ENCODE assay signal across 16 cellular contexts in the genomic region with DNA sequence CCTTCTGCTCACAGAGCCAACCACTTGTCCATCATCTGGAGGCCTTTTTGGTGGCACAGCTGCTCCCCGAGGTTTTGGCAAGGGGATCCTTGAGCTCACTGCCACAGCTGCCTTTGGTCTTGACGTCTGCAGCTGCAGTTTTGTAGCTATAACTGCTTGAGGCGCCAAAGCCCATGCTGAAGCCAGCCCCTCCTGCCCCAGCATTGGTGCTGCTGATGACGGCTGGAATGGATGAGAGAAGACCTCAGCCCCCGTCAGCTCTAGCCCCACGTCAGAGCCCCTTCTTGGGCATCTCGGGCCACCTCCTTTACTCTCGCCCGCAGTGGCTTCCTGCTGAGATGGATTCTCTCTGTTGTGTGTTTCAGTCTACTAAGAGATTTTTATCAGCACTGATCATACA. TPM values are rescaled to one million over a fixed set of nuclear protein-coding genes. Genes with fewer than 3 reads are reported as not detected.
DNase-seq lines count a peak whose midpoint lies in the region; ATAC-seq and TF ChIP-seq lines count a peak whose summit lies in the region.
"Had no signal": no experiment of that assay in that cellular context is flagged by ENCODE, and none has a peak within 500 bp of the region (broad histone marks: within the 10 kb centered on the region; RNA-seq: fewer than 3 reads in every experiment).

No MANE protein-coding gene starts in this region.

- H4K20me1 ChIP-seq in OCI-LY7 (ENCODE audit: insufficient read depth, low read length), result no peaks in the 10 kb centered on the region

- no peaks in the 10 kb centered on the region for H3K27me3 Mint-ChIP-seq in CD4-positive, alpha-beta T cell
- peaks cover 3 to 7% of the 10 kb centered on the region in 2 donors for H3K27me3 Mint-ChIP-seq in natural killer cell (ENCODE audit: low read depth in 2 of 2)

- peak overlapping the region; percentile 36 for H3K4me3 Mint-ChIP-seq in CD4-positive, alpha-beta T cell
- H3K4me3 Mint-ChIP-seq in natural killer cell, result no peak overlapping the region

- intact Hi-C loops in CD4-positive, alpha-beta T cell (cut with DNase I, micrococcal nuclease), result loop anchor here (1.0 to 2.0 kb wide), 5 partner anchors 17 to 95 kb away; no protein-coding TSS in a partner anchor
- intact Hi-C loops in natural killer cell (cut with micrococcal nuclease) (loop anchor here (2.0 to 5.0 kb wide), 2 partner anchors 46 to 59 kb away; no protein-coding TSS in a partner anchor), A673 (cut with micrococcal nuclease; ENCODE audit: unreplicated experiment) (loop anchor here (10.0 kb wide), 1 partner anchor 431 kb away; no protein-coding TSS in a partner anchor), OCI-LY7 (cut with micrococcal nuclease; ENCODE audit: unreplicated experiment) (no loop called here)

- no TSS peak for BruUV-seq in A673 (replicated peaks; lab: Mats Ljungman, UMichigan)
- no TSS peak for BruUV-seq in OCI-LY7 (replicated peaks; lab: Mats Ljungman, UMichigan)

- CTCF ChIA-PET in CD4-positive, alpha-beta T cell (lab: Charles Lee), result interaction anchor here (1.1 to 4.2 kb wide), 10 partner anchors 27 to 299 kb away, joined by 3 to 41 read pairs (median 4); no protein-coding TSS in a partner anchor
- CTCF ChIA-PET in A673 (lab: Charles Lee) (interaction anchor here (0.9 to 1.6 kb wide), 2 partner anchors 282 to 285 kb away, joined by 3 to 11 read pairs; no protein-coding TSS in a partner anchor), OCI-LY7 (lab: Charles Lee; ENCODE audit: unreplicated experiment) (no interaction called here)

- DNase-seq in CD4-positive, alpha-beta T cell, result peak; percentile 48 to 95 (median 66)
- peak; percentile 26 for DNase-seq in T-helper 9 cell
- peak; percentile 4 for DNase-seq in activated T-helper 9 cell treated with anti-CD3 and anti-CD28 coated beads, Interleukin-2, amount 50 U/mL, for 16 hours (ENCODE audit: low read depth)
- DNase-seq in natural killer cell, result peak; percentile 59
- DNase-seq in A673 (ENCODE audit: low spot score), result no peak
- DNase-seq in OCI-LY7 (ENCODE audit: low spot score), result no peak
- DNase-seq in SHP77 treated with DMSO at 0.1 percent for 48 hours (lab: John Stamatoyannopoulos, UW), result no peak
- DNase-seq in OCI-M2 (lab: John Stamatoyannopoulos, UW; ENCODE audit: unreplicated experiment), result no peak
- DNase-seq: H7, NCI-H774 had no signal

- no peaks in the 10 kb centered on the region for H3K27me3 ChIP-seq in CD4-positive, alpha-beta T cell (ENCODE audit: control insufficient read depth, insufficient read depth, low read length)
- no peaks in the 10 kb centered on the region for H3K27me3 ChIP-seq in A673 (replicated peaks; ENCODE audit: insufficient read depth, low read depth, low read length, poor library complexity)
- H3K27me3 ChIP-seq: vagina had no signal

- H3K4me3 ChIP-seq in A673 (ENCODE audit: low read depth, low read length, poor library complexity, severe bottlenecking), result no peak overlapping the region
- no peak overlapping the region for H3K4me3 ChIP-seq in OCI-LY7 (ENCODE audit: low read depth, low read length, poor library complexity, severe bottlenecking)
- H3K4me3 ChIP-seq: vagina had no signal

- no peak overlapping the region for H3K4me2 ChIP-seq in OCI-LY7 (ENCODE audit: low read length)

- H3K79me2 ChIP-seq in OCI-LY7 (ENCODE audit: insufficient read depth, low read depth, low read length), result no peaks in the 10 kb centered on the region

- no peaks in the 10 kb centered on the region for H3K9me2 ChIP-seq in OCI-LY7 (ENCODE audit: insufficient read depth, low read length)

- H2AFZ ChIP-seq in OCI-LY7 (ENCODE audit: low read length), result no peak overlapping the region

- ATAC-seq in CD4-positive, alpha-beta T cell (ENCODE audit: poor library complexity), result peak; percentile 93
- peak; percentile 90 to 92 (median 92) for ATAC-seq in natural killer cell

- no peaks in the 10 kb centered on the region for H3K9me3 Mint-ChIP-seq in CD4-positive, alpha-beta T cell
- H3K9me3 Mint-ChIP-seq in natural killer cell, result no peaks in the 10 kb centered on the region

- H3K4me1 ChIP-seq in A673 (ENCODE audit: insufficient read depth, low read length, poor library complexity, severe bottlenecking) (no peaks in the 10 kb centered on the region), OCI-LY7 (ENCODE audit: insufficient read depth, low read length, poor library complexity, severe bottlenecking) (no peaks in the 10 kb centered on the region)
- H3K4me1 ChIP-seq: vagina had no signal

- peaks cover 67% of the 10 kb centered on the region for H3K4me1 Mint-ChIP-seq in CD4-positive, alpha-beta T cell (ENCODE audit: low read depth)
- H3K4me1 Mint-ChIP-seq in natural killer cell, result peaks cover 38 to 46% of the 10 kb centered on the region in 2 donors

- peak; percentile 42 for TF ChIP-seq CTCF in CD4-positive, alpha-beta T cell (IDR thresholded peaks at IDR 0.05)
- TF ChIP-seq CTCF in natural killer cell (IDR thresholded peaks at IDR 0.05) (no peak), A673 (conservative IDR thresholded peaks at IDR 0.05; ENCODE audit: low read depth, low read length) (no peak), OCI-LY7 (conservative IDR thresholded peaks at IDR 0.05; ENCODE audit: low read length) (no peak)

- H3K9me3 ChIP-seq in CD4-positive, alpha-beta T cell (ENCODE audit: control insufficient read depth, low read length), result no peaks in the 10 kb centered on the region
- no peaks in the 10 kb centered on the region for H3K9me3 ChIP-seq in A673 (ENCODE audit: low read depth, low read length, poor library complexity, severe bottlenecking)
- no peaks in the 10 kb centered on the region for H3K9me3 ChIP-seq in OCI-LY7 (ENCODE audit: low read length)
- H3K9me3 ChIP-seq: vagina had no signal

- peaks cover 27% of the 10 kb centered on the region for H3K36me3 Mint-ChIP-seq in CD4-positive, alpha-beta T cell (ENCODE audit: low read depth)
- H3K36me3 Mint-ChIP-seq in natural killer cell, result peaks cover 8% of the 10 kb centered on the region

- no peaks in the 10 kb centered on the region for H3K36me3 ChIP-seq in A673 (ENCODE audit: insufficient read depth, low read length, poor library complexity, severe bottlenecking)
- no peaks in the 10 kb centered on the region for H3K36me3 ChIP-seq in OCI-LY7 (ENCODE audit: insufficient read depth, low read length)
- H3K36me3 ChIP-seq: vagina had no signal

- POLR2A ChIA-PET in CD4-positive, alpha-beta T cell (lab: Charles Lee), result interaction anchor here (0.6 to 6.1 kb wide), 24 partner anchors 19 to 634 kb away, joined by 3 to 114 read pairs (median 6); no protein-coding TSS in a partner anchor
- POLR2A ChIA-PET in A673 (lab: Charles Lee; ENCODE audit: low non-redundant PET), result no interaction called here
- POLR2A ChIA-PET in OCI-LY7 (lab: Charles Lee), result no interaction called here

- peak overlapping the region; percentile 90 for H3K27ac Mint-ChIP-seq in CD4-positive, alpha-beta T cell
- peak overlapping the region; percentile 58 to 83 for H3K27ac Mint-ChIP-seq in natural killer cell

- H3K27ac ChIP-seq in CD4-positive, alpha-beta T cell (ENCODE audit: low read depth, low read length), result no peak overlapping the region
- H3K27ac ChIP-seq in A673 (ENCODE audit: low read depth, low read length, poor library complexity, severe bottlenecking) (no peak overlapping the region), OCI-LY7 (ENCODE audit: low read depth, low read length, poor library complexity, severe bottlenecking) (no peak overlapping the region)
- H3K27ac ChIP-seq: vagina had no signal

RNA-seq across cellular contexts. Expression of gene KRT74, which starts 12.3 kb away (rescaled TPM):
- under 1 TPM; 0.30 to 0.34 TPM for total RNA-seq in CD4-positive, alpha-beta T cell
- 1 to 10 TPM in 1 of 3 donors, under 1 TPM in 2; 0.38 to 1.2 (median 0.38) TPM for total RNA-seq in natural killer cell
- not detected in 2 replicates for total RNA-seq in A673 (2021)
- not detected in 2 replicates for total RNA-seq in OCI-LY7 (2014; rRNA removed; shearing (Covaris generic))
- total RNA-seq in OCI-LY7 (2022), result not detected in 2 replicates
- total RNA-seq: dermis microvascular lymphatic vessel endothelial cell, glomerular endothelial cell, H7, liver, M059J, omental fat pad, vagina had no signal

RNA-seq across cellular contexts. Expression of gene KRT72, which starts 15.3 kb away (rescaled TPM):
- total RNA-seq in CD4-positive, alpha-beta T cell, result 10 to 100 TPM; 82.2 to 83.4 TPM
- 100 to 1,000 TPM in 1 of 3 donors, 10 to 100 TPM in 2; 21.9 to 136 (median 38.0) TPM for total RNA-seq in natural killer cell
- not detected in 2 replicates for total RNA-seq in A673 (2021)
- total RNA-seq in OCI-LY7 (2014; rRNA removed; shearing (Covaris generic)), result not detected in 2 replicates
- not detected in 2 replicates for total RNA-seq in OCI-LY7 (2022)
- total RNA-seq: dermis microvascular lymphatic vessel endothelial cell, glomerular endothelial cell, H7, liver, M059J, vagina had no signal

RNA-seq across cellular contexts. Expression of gene KRT73, which starts 32.4 kb away (rescaled TPM):
- total RNA-seq in CD4-positive, alpha-beta T cell, result 10 to 100 TPM; 67.2 to 69.7 TPM
- total RNA-seq in natural killer cell (10 to 100 TPM; 12.4 to 92.9 (median 23.3) TPM), A673 (2021) (not detected in 2 replicates), OCI-LY7 (2022) (not detected in 2 replicates)
- not detected in 2 replicates for total RNA-seq in OCI-LY7 (2014; rRNA removed; shearing (Covaris generic))
- total RNA-seq: dermis microvascular lymphatic vessel endothelial cell, glomerular endothelial cell, H7, liver, M059J, omental fat pad, vagina had no signal

RNA-seq across cellular contexts. Expression of gene KRT71, which starts 33.0 kb away (rescaled TPM):
- not detected for total RNA-seq in CD4-positive, alpha-beta T cell
- total RNA-seq in natural killer cell (not detected), A673 (2021) (not detected in 2 replicates), OCI-LY7 (2022) (not detected in 2 replicates)
- not detected in 2 replicates for total RNA-seq in OCI-LY7 (2014; rRNA removed; shearing (Covaris generic))
- total RNA-seq: dermis microvascular lymphatic vessel endothelial cell, glomerular endothelial cell, H7, liver, M059J, omental fat pad, vagina had no signal

Comparison
In these comparisons a context has a peak if more than half of its experiments do, and no peak if none do; other contexts are left out.
1. DNase-seq: peak in CD4-positive, alpha-beta T cell (10 of 10), T-helper 9 cell (single experiment), activated T-helper 9 cell treated with anti-CD3 and anti-CD28 coated beads, Interleukin-2, amount 50 U/mL, for 16 hours (single experiment) and natural killer cell (single experiment); none in A673 (single experiment), OCI-LY7 (single experiment), SHP77 treated with DMSO at 0.1 percent for 48 hours (single experiment) and OCI-M2 (single experiment).
2. RNA of gene KRT72, which starts 15.3 kb away (total RNA-seq): 82.2 to 83.4 TPM in CD4-positive, alpha-beta T cell and 21.9 to 136 TPM in natural killer cell; not detected in A673 and not detected in OCI-LY7; every median in the first group is over 10 times any median in the second.
3. RNA of gene KRT73, which starts 32.4 kb away (total RNA-seq): 67.2 to 69.7 TPM in CD4-positive, alpha-beta T cell and 12.4 to 92.9 TPM in natural killer cell; not detected in A673 and not detected in OCI-LY7; every median in the first group is over 10 times any median in the second.